In the genomic region with DNA sequence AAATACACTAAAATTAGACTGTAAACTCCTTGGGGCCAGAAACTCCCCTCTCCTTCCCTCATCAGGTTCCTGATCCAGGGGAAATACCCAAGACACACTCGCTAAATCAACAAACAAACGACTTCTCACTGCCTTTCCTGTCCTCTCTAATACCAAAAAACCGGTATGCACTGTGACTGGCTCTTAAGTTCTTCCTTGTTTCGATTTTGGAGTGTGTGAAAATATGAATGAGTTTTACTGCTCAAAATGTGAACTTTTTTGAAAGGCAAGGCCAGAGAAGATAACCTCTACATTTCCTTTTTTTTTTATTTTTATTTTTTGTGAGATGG, we compare ENCODE assay signal across 1 cellular context.
TF ChIP-seq lines count a peak whose summit lies in the region.

No MANE protein-coding gene starts in this region.

TF ChIP-seq in HepG2, 621 proteins besides CTCF, POLR2A, EP300 and RAD21 (continued from another document):
- TF ChIP-seq, protein P1, sequence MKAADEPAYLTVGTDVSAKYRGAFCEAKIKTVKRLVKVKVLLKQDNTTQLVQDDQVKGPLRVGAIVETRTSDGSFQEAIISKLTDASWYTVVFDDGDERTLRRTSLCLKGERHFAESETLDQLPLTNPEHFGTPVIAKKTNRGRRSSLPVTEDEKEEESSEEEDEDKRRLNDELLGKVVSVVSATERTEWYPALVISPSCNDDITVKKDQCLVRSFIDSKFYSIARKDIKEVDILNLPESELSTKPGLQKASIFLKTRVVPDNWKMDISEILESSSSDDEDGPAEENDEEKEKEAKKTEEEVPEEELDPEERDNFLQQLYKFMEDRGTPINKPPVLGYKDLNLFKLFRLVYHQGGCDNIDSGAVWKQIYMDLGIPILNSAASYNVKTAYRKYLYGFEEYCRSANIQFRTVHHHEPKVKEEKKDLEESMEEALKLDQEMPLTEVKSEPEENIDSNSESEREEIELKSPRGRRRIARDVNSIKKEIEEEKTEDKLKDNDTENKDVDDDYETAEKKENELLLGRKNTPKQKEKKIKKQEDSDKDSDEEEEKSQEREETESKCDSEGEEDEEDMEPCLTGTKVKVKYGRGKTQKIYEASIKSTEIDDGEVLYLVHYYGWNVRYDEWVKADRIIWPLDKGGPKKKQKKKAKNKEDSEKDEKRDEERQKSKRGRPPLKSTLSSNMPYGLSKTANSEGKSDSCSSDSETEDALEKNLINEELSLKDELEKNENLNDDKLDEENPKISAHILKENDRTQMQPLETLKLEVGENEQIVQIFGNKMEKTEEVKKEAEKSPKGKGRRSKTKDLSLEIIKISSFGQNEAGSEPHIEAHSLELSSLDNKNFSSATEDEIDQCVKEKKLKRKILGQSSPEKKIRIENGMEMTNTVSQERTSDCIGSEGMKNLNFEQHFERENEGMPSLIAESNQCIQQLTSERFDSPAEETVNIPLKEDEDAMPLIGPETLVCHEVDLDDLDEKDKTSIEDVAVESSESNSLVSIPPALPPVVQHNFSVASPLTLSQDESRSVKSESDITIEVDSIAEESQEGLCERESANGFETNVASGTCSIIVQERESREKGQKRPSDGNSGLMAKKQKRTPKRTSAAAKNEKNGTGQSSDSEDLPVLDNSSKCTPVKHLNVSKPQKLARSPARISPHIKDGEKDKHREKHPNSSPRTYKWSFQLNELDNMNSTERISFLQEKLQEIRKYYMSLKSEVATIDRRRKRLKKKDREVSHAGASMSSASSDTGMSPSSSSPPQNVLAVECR (CRISPR knock-in tag; IDR thresholded peaks at IDR 0.05; ENCODE audit: borderline replicate concordance) = no peak
- TF ChIP-seq, protein P2, sequence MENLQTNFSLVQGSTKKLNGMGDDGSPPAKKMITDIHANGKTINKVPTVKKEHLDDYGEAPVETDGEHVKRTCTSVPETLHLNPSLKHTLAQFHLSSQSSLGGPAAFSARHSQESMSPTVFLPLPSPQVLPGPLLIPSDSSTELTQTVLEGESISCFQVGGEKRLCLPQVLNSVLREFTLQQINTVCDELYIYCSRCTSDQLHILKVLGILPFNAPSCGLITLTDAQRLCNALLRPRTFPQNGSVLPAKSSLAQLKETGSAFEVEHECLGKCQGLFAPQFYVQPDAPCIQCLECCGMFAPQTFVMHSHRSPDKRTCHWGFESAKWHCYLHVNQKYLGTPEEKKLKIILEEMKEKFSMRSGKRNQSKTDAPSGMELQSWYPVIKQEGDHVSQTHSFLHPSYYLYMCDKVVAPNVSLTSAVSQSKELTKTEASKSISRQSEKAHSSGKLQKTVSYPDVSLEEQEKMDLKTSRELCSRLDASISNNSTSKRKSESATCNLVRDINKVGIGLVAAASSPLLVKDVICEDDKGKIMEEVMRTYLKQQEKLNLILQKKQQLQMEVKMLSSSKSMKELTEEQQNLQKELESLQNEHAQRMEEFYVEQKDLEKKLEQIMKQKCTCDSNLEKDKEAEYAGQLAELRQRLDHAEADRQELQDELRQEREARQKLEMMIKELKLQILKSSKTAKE (CRISPR knock-in tag; IDR thresholded peaks at IDR 0.05; ENCODE audit: borderline replicate concordance) = no peak
- TF ChIP-seq HNRNPL (IDR thresholded peaks at IDR 0.05; ENCODE audit: low read depth, low read length) (no peak), GTF3A (CRISPR knock-in tag; conservative IDR thresholded peaks at IDR 0.05) (no peak), ZNF83 (CRISPR knock-in tag; IDR thresholded peaks at IDR 0.05; ENCODE audit: borderline replicate concordance) (no peak), ZBTB38 (CRISPR knock-in tag; IDR thresholded peaks at IDR 0.05) (no peak), ZNF7 (CRISPR knock-in tag; IDR thresholded peaks at IDR 0.05) (no peak), THYN1 (CRISPR knock-in tag; IDR thresholded peaks at IDR 0.05; ENCODE audit: borderline replicate concordance, low read depth) (no peak)
